24 cellular contexts compared by ENCODE assay signal in genomic region chr12:112528521-112528920, GRCh38.
"Had no signal": no experiment of that assay in that cellular context is flagged by ENCODE, and none has a peak within 500 bp of the region (broad histone marks: within the 10 kb centered on the region; RNA-seq: fewer than 3 reads in every experiment).

No MANE protein-coding gene starts in this region.

- H3K4me3 ChIP-seq: stomach, suprapubic skin, testis, thoracic aorta, thyroid gland, tibial artery, tibial nerve, transverse colon, upper lobe of left lung, upper lobe of right lung, uterus, vagina had no signal

- H3K27me3 ChIP-seq: suprapubic skin, testis, thyroid gland, tibial artery, tibial nerve, transverse colon, upper lobe of left lung, upper lobe of right lung, uterus, vagina had no signal

- H3K27ac ChIP-seq: stomach, suprapubic skin, testis, thoracic aorta, thyroid gland, tibial artery, tibial nerve, transverse colon, upper lobe of left lung, upper lobe of right lung, uterus, vagina had no signal

- H3K36me3 ChIP-seq: stomach, suprapubic skin, thoracic aorta, thyroid gland, tibial artery, tibial nerve, transverse colon, upper lobe of left lung, upper lobe of right lung, uterus, vagina had no signal

- DNase-seq: stimulated activated CD4-positive, alpha-beta T cell treated with anti-CD3 and anti-CD28 coated beads, Interleukin-2, amount 100 ng/mL, for 48 hours; stimulated activated CD4-positive, alpha-beta T cell treated with anti-CD3 and anti-CD28 coated beads, Interleukin-4, amount 100 ng/mL, for 1 hour; stimulated activated CD4-positive, alpha-beta T cell treated with anti-CD3 and anti-CD28 coated beads, Interleukin-4, amount 100 ng/mL, for 24 hours; stimulated activated CD4-positive, alpha-beta T cell treated with anti-CD3 and anti-CD28 coated beads, Interleukin-4, amount 100 ng/mL, for 4 hours; stimulated activated CD8-positive, alpha-beta memory T cell treated with anti-CD3 and anti-CD28 coated beads, Interleukin-4, amount 100 ng/mL, for 48 hours; stimulated activated naive B cell treated with anti-CD40 and anti-IgM and Interleukin-4, amounts not matched to agents 10 μg/mL and 1 μg/mL and 100 μg/mL, for 72 hours; stimulated activated naive CD4-positive, alpha-beta T cell; stimulated activated naive CD4-positive, alpha-beta T cell treated with Interleukin-2 at 50 U/mL for 16 hours; stimulated activated naive CD8-positive, alpha-beta T cell treated with anti-CD3 and anti-CD28 coated beads, Interleukin-15, amount 100 ng/mL, for 72 hours; stimulated activated naive CD8-positive, alpha-beta T cell treated with anti-CD3 and anti-CD28 coated beads, Interleukin-15, Interleukin-2, amounts not matched to agents 100 U/mL and 50 U/mL, for 24 hours; stomach; substantia nigra; testis; thyroid gland; tibial artery; transverse colon; trophoblast cell; upper lobe of left lung; upper lobe of right lung; uterus had no signal

- H3K4me1 ChIP-seq: stomach, suprapubic skin, testis, thyroid gland, tibial artery, tibial nerve, transverse colon, upper lobe of left lung, upper lobe of right lung, uterus, vagina had no signal

- H3K9me3 ChIP-seq: stomach, suprapubic skin, testis, thoracic aorta, thyroid gland, tibial artery, transverse colon, upper lobe of left lung, upper lobe of right lung, uterus, vagina had no signal
